ENCODE assay signal across 9 cellular contexts in the genomic region with DNA sequence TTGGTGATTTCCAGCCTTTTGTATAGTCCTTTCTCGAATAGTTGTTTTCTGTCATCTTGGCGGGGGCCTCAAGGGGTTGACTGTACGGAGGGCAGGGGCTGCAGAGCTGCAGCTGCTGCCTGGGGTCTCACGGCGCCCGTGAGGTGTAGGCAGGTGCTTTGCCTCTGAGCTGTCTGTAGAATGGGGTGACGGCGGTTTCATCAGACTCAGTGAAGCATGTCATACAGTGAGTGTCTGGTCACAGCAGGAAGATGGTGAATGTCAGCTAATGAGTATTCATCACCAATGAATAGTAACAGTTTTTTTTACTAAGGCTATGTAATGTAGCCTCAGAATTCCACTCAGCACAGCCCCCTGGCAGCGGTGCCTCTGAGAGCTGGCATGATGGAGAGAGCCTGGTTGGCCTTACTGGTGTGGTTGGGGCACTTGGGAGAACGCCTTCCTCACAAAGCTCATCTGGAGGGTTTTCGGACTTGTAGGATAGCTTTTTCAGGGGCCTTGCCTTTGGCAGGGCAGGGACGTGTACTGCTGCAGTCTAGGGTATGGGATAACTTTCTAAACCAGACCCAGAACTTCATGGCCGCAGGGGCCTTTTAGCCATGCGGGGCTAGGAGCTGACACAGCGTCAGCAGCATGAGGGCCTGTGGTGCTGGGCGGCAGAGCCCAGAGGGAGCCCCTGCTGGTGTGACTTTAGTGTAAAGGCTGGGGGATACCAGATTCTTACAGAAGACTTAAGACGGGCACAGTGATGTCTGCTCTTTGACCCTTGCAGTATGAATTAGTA. TPM values are rescaled to one million over a fixed set of nuclear protein-coding genes. Genes with fewer than 3 reads are reported as not detected.
DNase-seq lines count a peak whose midpoint lies in the region; ATAC-seq and TF ChIP-seq lines count a peak whose summit lies in the region.
"Had no signal": no experiment of that assay in that cellular context is flagged by ENCODE, and none has a peak within 500 bp of the region (broad histone marks: within the 10 kb centered on the region; RNA-seq: fewer than 3 reads in every experiment).

No MANE protein-coding gene starts in this region.

- TF ChIP-seq POLR2A in esophagus muscularis mucosa (IDR thresholded peaks at IDR 0.05; ENCODE audit: low read depth) = no peak

- H3K36me3 Mint-ChIP-seq in glutamatergic neuron (ENCODE audit: unreplicated experiment) = no peaks in the 10 kb centered on the region

- peaks cover 71 to 94% (median 93%) of the 10 kb centered on the region in 4 donors for H3K4me1 ChIP-seq in esophagus muscularis mucosa

- peaks cover 1% of the 10 kb centered on the region for H3K9me3 Mint-ChIP-seq in glutamatergic neuron (ENCODE audit: unreplicated experiment)

- H3K27me3 Mint-ChIP-seq in glutamatergic neuron (ENCODE audit: unreplicated experiment) = no peaks in the 10 kb centered on the region

- peaks cover 70% of the 10 kb centered on the region for H3K4me1 Mint-ChIP-seq in glutamatergic neuron (ENCODE audit: low read depth, unreplicated experiment)

- intact Hi-C loops in esophagus muscularis mucosa (cut with DNase I) = no loop called here

- H3K4me3 ChIP-seq in esophagus muscularis mucosa = no peak overlapping the region

- TF ChIP-seq CTCF in glutamatergic neuron (IDR thresholded peaks at IDR 0.05; ENCODE audit: partially characterized antibody, unreplicated experiment) (no peak), esophagus muscularis mucosa (IDR thresholded peaks at IDR 0.05) (no peak)

- H3K27me3 ChIP-seq in esophagus muscularis mucosa = no peaks in the 10 kb centered on the region

- no peak overlapping the region for H3K27ac ChIP-seq in esophagus muscularis mucosa (replicated peaks in 1 of 4)
- H3K27ac ChIP-seq: VCaP had no signal

- 83% methylated on average over 14 of the region's 17 CpGs for WGBS in esophagus muscularis mucosa

- H3K27ac Mint-ChIP-seq in glutamatergic neuron (ENCODE audit: unreplicated experiment) = peak overlapping the region; percentile 67

- peak; percentile 62 for ATAC-seq in HG02678 (IDR thresholded peaks at IDR 0.05; ENCODE audit: unreplicated experiment)

- peaks cover 0 to 4% (median 0%) of the 10 kb centered on the region in 4 donors for H3K36me3 ChIP-seq in esophagus muscularis mucosa

- H3K4me3 Mint-ChIP-seq in glutamatergic neuron (ENCODE audit: unreplicated experiment) = peak overlapping the region; percentile 10

- no peak for TF ChIP-seq EP300 in esophagus muscularis mucosa (IDR thresholded peaks at IDR 0.05)

- no peaks in the 10 kb centered on the region for H3K9me3 ChIP-seq in esophagus muscularis mucosa

- DNase-seq in NCI-H1092 treated with DMSO at 0.1 percent for 48 hours (lab: John Stamatoyannopoulos, UW) (peak; percentile 23), NCI-H1092 (lab: John Stamatoyannopoulos, UW) (no peak), NCI-H2107 (lab: John Stamatoyannopoulos, UW) (peak; percentile 19), glutamatergic neuron (peak; percentile 40), SKM-1 treated with dmso at 0.1 percent for 144 hours (lab: John Stamatoyannopoulos, UW; ENCODE audit: unreplicated experiment) (no peak), Ammon's horn (ENCODE audit: low spot score) (no peak), esophagus muscularis mucosa (ENCODE audit: extremely low spot score) (no peak)

RNA-seq across cellular contexts. Expression of a gene that starts 15.0 kb away (rescaled TPM):
- total RNA-seq in glutamatergic neuron (ENCODE audit: unreplicated experiment) (23.7 TPM), esophagus muscularis mucosa (10 to 100 TPM; 17.0 to 21.9 (median 20.1) TPM)

Comparison
In these comparisons a context has a peak if more than half of its experiments do, and no peak if none do; other contexts are left out.
1. DNase-seq: peak in NCI-H1092 treated with DMSO at 0.1 percent for 48 hours (single experiment), NCI-H2107 (single experiment) and glutamatergic neuron (single experiment); none in NCI-H1092 (single experiment), SKM-1 treated with dmso at 0.1 percent for 144 hours (single experiment), Ammon's horn (single experiment) and esophagus muscularis mucosa (single experiment).